ENCODE assay signal across 25 cellular contexts in genomic region chr1:221290669-221291068, GRCh38.
"Had no signal": no experiment of that assay in that cellular context is flagged by ENCODE, and none has a peak within 500 bp of the region (broad histone marks: within the 10 kb centered on the region; RNA-seq: fewer than 3 reads in every experiment).

No MANE protein-coding gene starts in this region.

- H3K27ac ChIP-seq: dorsolateral prefrontal cortex, gastroesophageal sphincter, left ventricle myocardium inferior, parathyroid adenoma, prostate gland, sigmoid colon, skin epidermis, testis, tibial nerve, upper lobe of right lung had no signal

- H3K9ac ChIP-seq: parathyroid adenoma had no signal

- H3K4me3 ChIP-seq: dorsolateral prefrontal cortex, gastroesophageal sphincter, left ventricle myocardium inferior, prostate gland, sigmoid colon, skin epidermis, testis, tibial nerve, upper lobe of right lung had no signal

- FAIRE-seq: endometrium, keratinocyte had no signal

- H3K36me3 Mint-ChIP-seq: naive B cell; stimulated activated naive B cell treated with anti-CD40 and anti-IgM and Interleukin-4, amounts not matched to agents 10 μg/mL and 1 μg/mL and 100 μg/mL, for 72 hours had no signal

- ATAC-seq: esophagus mucosa; gastroesophageal sphincter; stimulated activated naive B cell treated with anti-CD40 and anti-IgM and Interleukin-4, amounts not matched to agents 10 μg/mL and 1 μg/mL and 100 μg/mL, for 72 hours; stimulated activated naive CD8-positive, alpha-beta T cell treated with anti-CD3 and anti-CD28 coated beads, Interleukin-15, amount 100 ng/mL, for 72 hours; upper lobe of right lung had no signal

- H3K36me3 ChIP-seq: gastroesophageal sphincter, left ventricle myocardium inferior, prostate gland, sigmoid colon, tibial nerve, upper lobe of right lung had no signal

- H2AFZ ChIP-seq: parathyroid adenoma had no signal

- H3K79me2 ChIP-seq: parathyroid adenoma had no signal

- H3K27ac Mint-ChIP-seq: naive B cell; nephron; stimulated activated naive B cell treated with anti-CD40 and anti-IgM and Interleukin-4, amounts not matched to agents 10 μg/mL and 1 μg/mL and 100 μg/mL, for 72 hours; stimulated activated naive CD8-positive, alpha-beta T cell treated with anti-CD3 and anti-CD28 coated beads, Interleukin-15, amount 100 ng/mL, for 72 hours had no signal

- H3K4me1 Mint-ChIP-seq: naive B cell; stimulated activated naive B cell treated with anti-CD40 and anti-IgM and Interleukin-4, amounts not matched to agents 10 μg/mL and 1 μg/mL and 100 μg/mL, for 72 hours; stimulated activated naive CD8-positive, alpha-beta T cell treated with anti-CD3 and anti-CD28 coated beads, Interleukin-15, amount 100 ng/mL, for 72 hours had no signal

- H3K9me3 Mint-ChIP-seq: naive B cell; nephron; stimulated activated naive B cell treated with anti-CD40 and anti-IgM and Interleukin-4, amounts not matched to agents 10 μg/mL and 1 μg/mL and 100 μg/mL, for 72 hours; stimulated activated naive CD8-positive, alpha-beta T cell treated with anti-CD3 and anti-CD28 coated beads, Interleukin-15, amount 100 ng/mL, for 72 hours had no signal

- H3K27me3 ChIP-seq: dorsolateral prefrontal cortex, gastroesophageal sphincter, sigmoid colon, testis, tibial nerve, upper lobe of right lung had no signal

- H3K4me1 ChIP-seq: left ventricle myocardium inferior, parathyroid adenoma, prostate gland, testis, tibial nerve, upper lobe of right lung had no signal

- H3K9me3 ChIP-seq: gastroesophageal sphincter, left ventricle myocardium inferior, prostate gland, sigmoid colon, testis, tibial nerve, upper lobe of right lung had no signal

- DNase-seq: cortex of kidney; dorsolateral prefrontal cortex; effector CD8-positive, alpha-beta T cell; glutamatergic neuron; left ventricle myocardium inferior; mesendoderm; naive B cell; occipital lobe; retina; sigmoid colon; stimulated activated CD4-positive, alpha-beta T cell treated with anti-CD3 and anti-CD28 coated beads, Interleukin-2, amount 100 ng/mL, for 24 hours; stimulated activated CD4-positive, alpha-beta T cell treated with anti-CD3 and anti-CD28 coated beads, Interleukin-4, amount 100 ng/mL, for 4 hours; stimulated activated naive B cell treated with anti-CD40 and anti-IgM and Interleukin-4, amounts not matched to agents 10 μg/mL and 1 μg/mL and 100 μg/mL, for 72 hours; stimulated activated naive CD8-positive, alpha-beta T cell treated with anti-CD3 and anti-CD28 coated beads, Interleukin-15, amount 100 ng/mL, for 72 hours; testis; upper lobe of right lung had no signal

- H3K4me3 Mint-ChIP-seq: naive B cell; nephron; stimulated activated naive B cell treated with anti-CD40 and anti-IgM and Interleukin-4, amounts not matched to agents 10 μg/mL and 1 μg/mL and 100 μg/mL, for 72 hours; stimulated activated naive CD8-positive, alpha-beta T cell treated with anti-CD3 and anti-CD28 coated beads, Interleukin-15, amount 100 ng/mL, for 72 hours had no signal

- H3K27me3 Mint-ChIP-seq: naive B cell; stimulated activated naive B cell treated with anti-CD40 and anti-IgM and Interleukin-4, amounts not matched to agents 10 μg/mL and 1 μg/mL and 100 μg/mL, for 72 hours; stimulated activated naive CD8-positive, alpha-beta T cell treated with anti-CD3 and anti-CD28 coated beads, Interleukin-15, amount 100 ng/mL, for 72 hours had no signal
